Comparison of ENCODE assay signal across 13 cellular contexts in the genomic region with DNA sequence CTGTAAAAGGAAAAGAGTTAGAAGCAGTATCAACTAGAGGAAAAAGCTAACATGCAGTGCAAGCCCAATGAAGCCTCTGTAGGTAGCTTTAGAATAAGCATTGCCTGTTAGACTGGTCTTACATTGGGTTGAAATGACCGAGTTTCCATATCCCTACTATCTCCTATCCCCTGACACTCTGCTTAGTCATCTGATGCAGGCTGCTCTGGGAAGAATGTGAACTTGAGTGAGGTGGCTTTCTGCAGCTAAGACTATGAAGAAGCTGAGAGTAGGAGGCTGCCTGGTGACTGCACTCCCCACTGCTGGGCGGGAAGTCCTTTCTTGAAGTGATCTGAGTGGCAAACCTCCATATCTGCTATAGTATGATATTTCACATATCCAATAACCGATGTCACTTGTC.
DNase-seq lines count a peak whose midpoint lies in the region; ATAC-seq, FAIRE-seq and TF ChIP-seq lines count a peak whose summit lies in the region.
"Had no signal": no experiment of that assay in that cellular context is flagged by ENCODE, and none has a peak within 500 bp of the region (broad histone marks: within the 10 kb centered on the region; RNA-seq: fewer than 3 reads in every experiment).

No MANE protein-coding gene starts in this region.

- H3K4me3 Mint-ChIP-seq in CD8-positive, alpha-beta T cell, result no peak overlapping the region
- H3K4me3 Mint-ChIP-seq: activated T-helper 1 cell treated with anti-CD3 and anti-CD28 coated beads, Interleukin-12 subunit alpha, Interleukin-12 subunit beta, Interleukin-2, Interleukin-4 antibody, amounts not matched to agents 30 ng/mL and 10 ng/mL and 1 ng/mL, durations not matched to agents 14 hours and 24 hours and 36 hours had no signal

- no peak overlapping the region for H3K27ac Mint-ChIP-seq in CD8-positive, alpha-beta T cell
- H3K27ac Mint-ChIP-seq: activated T-helper 1 cell treated with anti-CD3 and anti-CD28 coated beads, Interleukin-12 subunit alpha, Interleukin-12 subunit beta, Interleukin-2, Interleukin-4 antibody, amounts not matched to agents 30 ng/mL and 10 ng/mL and 1 ng/mL, durations not matched to agents 14 hours and 24 hours and 36 hours had no signal

- intact Hi-C loops in lower lobe of right lung (cut with DNase I) (loop anchor here (5.0 kb wide), 1 partner anchor 207 kb away; no protein-coding TSS in a partner anchor), adrenal gland (cut with DNase I) (loop anchor here in 1 of 2 donors (10.0 kb wide), 1 partner anchor 210 kb away; no protein-coding TSS in a partner anchor)
- intact Hi-C loops in CD8-positive, alpha-beta T cell (cut with DNase I, micrococcal nuclease), result loop anchor here (2.0 to 5.0 kb wide), 3 partner anchors 62 to 192 kb away; partner anchors contain the start of genes OXSM (in 2 of the 2) and TOP2B (in 1 of the 2)

- peak; percentile 23 for DNase-seq in AG04450 (ENCODE audit: low read depth, low spot score)
- no peak for DNase-seq in Karpas-422
- DNase-seq in bronchial epithelial cell (ENCODE audit: low read depth), result peak; percentile 72
- DNase-seq in lower lobe of right lung, result no peak
- no peak for DNase-seq in adrenal gland
- DNase-seq in NCI-H510A treated with DMSO at 0.1 percent for 48 hours (lab: John Stamatoyannopoulos, UW), result no peak
- no peak for DNase-seq in DMS114 treated with DMSO at 0.1 percent for 48 hours (lab: John Stamatoyannopoulos, UW; ENCODE audit: unreplicated experiment)
- DNase-seq in CD8-positive, alpha-beta T cell, result no peak
- DNase-seq: C1 segment of cervical spinal cord, glutamatergic neuron had no signal

- H3K9me3 ChIP-seq in AG04450 (ENCODE audit: control insufficient read depth, insufficient read depth, low read length) (peaks cover 7% of the 10 kb centered on the region; the same call in 1 of the 2 replicates), Karpas-422 (ENCODE audit: low read length) (no peaks in the 10 kb centered on the region), lower lobe of right lung (no peaks in the 10 kb centered on the region), adrenal gland (replicated peaks in 1 of 3) (no peaks in the 10 kb centered on the region)
- H3K9me3 ChIP-seq in CD8-positive, alpha-beta T cell (ENCODE audit: low read length), result no peaks in the 10 kb centered on the region

- no peaks in the 10 kb centered on the region for H3K36me3 Mint-ChIP-seq in CD8-positive, alpha-beta T cell

- peak; percentile 60 to 63 for ATAC-seq in lower lobe of right lung
- ATAC-seq in CD8-positive, alpha-beta T cell, result no peak
- ATAC-seq: activated CD4-positive, CD25-positive, alpha-beta regulatory T cell treated with anti-CD3 and anti-CD28 coated beads, Interleukin-2, amount 50 U/mL, for 24 hours; Right ventricle myocardium inferior had no signal

- no peaks in the 10 kb centered on the region for H3K4me1 ChIP-seq in Karpas-422 (ENCODE audit: low read length)
- H3K4me1 ChIP-seq in lower lobe of right lung, result peaks cover 6% of the 10 kb centered on the region
- no peaks in the 10 kb centered on the region for H3K4me1 ChIP-seq in adrenal gland (replicated peaks in 1 of 2)
- H3K4me1 ChIP-seq in CD8-positive, alpha-beta T cell (ENCODE audit: insufficient read depth, low read length), result no peaks in the 10 kb centered on the region

- TF ChIP-seq POLR2A in adrenal gland (IDR thresholded peaks at IDR 0.05), result no peak

- no peaks in the 10 kb centered on the region for H3K27me3 Mint-ChIP-seq in CD8-positive, alpha-beta T cell (ENCODE audit: low read depth)

- H3K27me3 ChIP-seq in AG04450 (ENCODE audit: control insufficient read depth, insufficient read depth, low read length), result no peaks in the 10 kb centered on the region
- no peaks in the 10 kb centered on the region for H3K27me3 ChIP-seq in Karpas-422 (ENCODE audit: low read length)
- no peaks in the 10 kb centered on the region for H3K27me3 ChIP-seq in bronchial epithelial cell (ENCODE audit: control insufficient read depth, insufficient read depth, low read length)
- no peaks in the 10 kb centered on the region for H3K27me3 ChIP-seq in lower lobe of right lung (ENCODE audit: low read depth)
- no peaks in the 10 kb centered on the region for H3K27me3 ChIP-seq in adrenal gland
- no peaks in the 10 kb centered on the region for H3K27me3 ChIP-seq in CD8-positive, alpha-beta T cell (ENCODE audit: insufficient read depth, low read length)

- no peak overlapping the region for H3K4me2 ChIP-seq in Karpas-422 (ENCODE audit: low read depth, low read length, poor library complexity, severe bottlenecking)

- H4K20me1 ChIP-seq in Karpas-422 (ENCODE audit: insufficient read depth, low read depth, low read length), result no peaks in the 10 kb centered on the region

- H3K27ac ChIP-seq in AG04450 (ENCODE audit: low read depth, low read length), result peak overlapping the region; percentile 63
- no peak overlapping the region for H3K27ac ChIP-seq in Karpas-422 (ENCODE audit: low read length)
- peak overlapping the region; percentile 18 for H3K27ac ChIP-seq in lower lobe of right lung
- H3K27ac ChIP-seq in adrenal gland, result no peak overlapping the region
- no peak overlapping the region for H3K27ac ChIP-seq in CD8-positive, alpha-beta T cell (ENCODE audit: low read depth, low read length)

- CTCF ChIA-PET in AG04450 (lab: Charles Lee), result interaction anchor here (1.0 to 7.3 kb wide), 8 partner anchors 9 to 1280 kb away, joined by 3 to 140 read pairs (median 8); no protein-coding TSS in a partner anchor
- CTCF ChIA-PET in CD8-positive, alpha-beta T cell (lab: Charles Lee), result interaction anchor here (1.8 to 7.6 kb wide), 3 partner anchors 9 to 206 kb away, joined by 5 to 117 read pairs (median 5); no protein-coding TSS in a partner anchor

- POLR2A ChIA-PET in AG04450 (lab: Yijun Ruan, JAX), result interaction anchor here (2.1 kb wide), 1 partner anchor 72 kb away, joined by 7 read pairs; the partner anchor contains the start of gene NGLY1
- POLR2A ChIA-PET in CD8-positive, alpha-beta T cell (lab: Charles Lee), result interaction anchor here (0.5 kb wide), 1 partner anchor 68 kb away, joined by 4 read pairs; no protein-coding TSS in a partner anchor

- H3K4me1 Mint-ChIP-seq in CD8-positive, alpha-beta T cell (ENCODE audit: low read depth), result no peaks in the 10 kb centered on the region

- no peak for FAIRE-seq in bronchial epithelial cell (lab: Jason Lieb, UNC)

- 75 to 93% (median 83%) methylated on average over 3 of the region's 3 CpGs for WGBS in adrenal gland, 4 donors

- H3K79me2 ChIP-seq in Karpas-422 (ENCODE audit: low read length), result no peaks in the 10 kb centered on the region

- H3K4me3 ChIP-seq in AG04450 (ENCODE audit: low read depth, low read length) (no peak overlapping the region; the same call in 1 of the 2 replicates), Karpas-422 (ENCODE audit: low read length) (no peak overlapping the region), bronchial epithelial cell (ENCODE audit: low read depth, low read length) (no peak overlapping the region), lower lobe of right lung (no peak overlapping the region), adrenal gland (no peak overlapping the region)
- no peak overlapping the region for H3K4me3 ChIP-seq in CD8-positive, alpha-beta T cell (ENCODE audit: low read depth, low read length)

- H3K9me2 ChIP-seq in Karpas-422 (replicated peaks; ENCODE audit: insufficient read depth, low read length), result no peaks in the 10 kb centered on the region

- no peaks in the 10 kb centered on the region for H3K9me3 Mint-ChIP-seq in CD8-positive, alpha-beta T cell

- TF ChIP-seq CTCF in AG04450 (IDR thresholded peaks at IDR 0.05; ENCODE audit: low read depth, low read length) (no peak), bronchial epithelial cell (IDR thresholded peaks at IDR 0.05; ENCODE audit: insufficient read depth, low read length, severe bottlenecking) (no peak), lower lobe of right lung (IDR thresholded peaks at IDR 0.05) (no peak), adrenal gland (IDR thresholded peaks at IDR 0.05) (no peak)
- TF ChIP-seq CTCF in CD8-positive, alpha-beta T cell (IDR thresholded peaks at IDR 0.05), result no peak

- no peak overlapping the region for H3K9ac ChIP-seq in Karpas-422 (ENCODE audit: low read length)

- H2AFZ ChIP-seq in Karpas-422 (ENCODE audit: low read length), result peak overlapping the region; percentile 38; the same call in 1 of the 2 replicates

- no peaks in the 10 kb centered on the region for H3K36me3 ChIP-seq in Karpas-422 (ENCODE audit: insufficient read depth, low read length)
- no peaks in the 10 kb centered on the region for H3K36me3 ChIP-seq in bronchial epithelial cell (ENCODE audit: control insufficient read depth, insufficient read depth, low read length)
- no peaks in the 10 kb centered on the region for H3K36me3 ChIP-seq in lower lobe of right lung
- no peaks in the 10 kb centered on the region for H3K36me3 ChIP-seq in adrenal gland (replicated peaks in 1 of 2)
- no peaks in the 10 kb centered on the region for H3K36me3 ChIP-seq in CD8-positive, alpha-beta T cell (ENCODE audit: insufficient read depth, low read length)

Comparison
In these comparisons a context has a peak if more than half of its experiments do, and no peak if none do; other contexts are left out.
1. DNase-seq: peak in AG04450 (single experiment) and bronchial epithelial cell (single experiment); none in Karpas-422 (single experiment), lower lobe of right lung (single experiment), adrenal gland (0 of 7), NCI-H510A treated with DMSO at 0.1 percent for 48 hours (single experiment), DMS114 treated with DMSO at 0.1 percent for 48 hours (single experiment) and CD8-positive, alpha-beta T cell (0 of 7).
2. H3K27ac ChIP-seq: peak in AG04450 (single experiment) and lower lobe of right lung (single experiment); none in Karpas-422 (single experiment), adrenal gland (0 of 5) and CD8-positive, alpha-beta T cell (single experiment).